ENCODE assay signal across 8 cellular contexts in the genomic region with DNA sequence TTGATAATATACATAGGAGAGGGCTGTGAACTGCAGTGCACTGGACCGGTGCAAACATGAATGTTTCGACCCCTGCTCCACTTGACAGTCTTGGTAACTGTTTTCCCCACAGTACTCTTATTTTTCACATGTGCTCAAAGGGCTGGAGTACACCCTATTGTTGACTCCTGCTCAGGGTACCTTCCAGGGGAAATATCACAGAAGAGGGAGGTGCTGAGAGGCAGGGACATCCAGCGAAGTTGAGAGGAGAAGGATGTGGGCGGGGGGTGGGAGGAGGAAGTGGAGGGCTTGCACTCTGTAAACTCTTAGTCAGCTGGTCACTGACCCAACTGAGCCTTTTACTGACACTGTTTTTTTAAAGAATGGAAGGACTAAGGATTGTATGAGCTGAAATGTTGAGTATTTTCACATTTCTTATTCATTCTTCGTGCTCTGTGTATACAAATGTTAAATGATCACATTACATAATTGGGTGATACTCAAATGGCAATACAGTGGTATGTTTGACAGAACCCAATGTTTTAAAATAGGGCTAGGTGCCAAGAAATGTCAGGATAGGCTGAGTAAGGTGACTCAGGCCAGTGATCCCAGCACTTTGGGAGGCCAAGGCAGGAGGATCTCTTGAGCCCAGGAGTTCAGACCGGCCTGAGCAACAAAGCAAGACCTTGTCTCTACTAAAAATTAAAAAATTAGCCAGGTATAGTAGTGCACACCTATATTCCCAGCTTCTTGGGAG. TPM values are rescaled to one million over a fixed set of nuclear protein-coding genes. Genes with fewer than 3 reads are reported as not detected.
DNase-seq lines count a peak whose midpoint lies in the region; ATAC-seq, FAIRE-seq and TF ChIP-seq lines count a peak whose summit lies in the region.

No MANE protein-coding gene starts in this region.

- peaks cover 37 to 40% of the 10 kb centered on the region in 2 donors for H3K36me3 Mint-ChIP-seq in CD14-positive monocyte

- H3K27me3 ChIP-seq in Peyer's patch (no peaks in the 10 kb centered on the region), gastroesophageal sphincter (no peaks in the 10 kb centered on the region)

- H3K4me1 ChIP-seq in Peyer's patch (peaks cover 0 to 63% (median 13%) of the 10 kb centered on the region in 4 donors), gastroesophageal sphincter (peaks cover 3 to 95% (median 32%) of the 10 kb centered on the region in 3 donors)

- no peak for FAIRE-seq in H54 (lab: Jason Lieb, UNC)

- H3K27ac Mint-ChIP-seq in CD14-positive monocyte = peak overlapping the region; percentile 97 to 100 (median 99)
- peak overlapping the region; percentile 68 to 96 for H3K27ac Mint-ChIP-seq in stimulated activated naive CD8-positive, alpha-beta T cell treated with anti-CD3 and anti-CD28 coated beads, Interleukin-15, amount 100 ng/mL, for 72 hours

- TF ChIP-seq POLR2A in H54 (IDR thresholded peaks at IDR 0.05; ENCODE audit: low read depth, low read length) (no peak), Peyer's patch (IDR thresholded peaks at IDR 0.05) (no peak), gastroesophageal sphincter (IDR thresholded peaks at IDR 0.05) (no peak)

- DNase-seq in CD14-positive monocyte (ENCODE audit: low spot score) (no peak), H54 (ENCODE audit: insufficient read length, low spot score) (peak; percentile 40), Peyer's patch (no peak), hippocampal formation (lab: John Stamatoyannopoulos, UW) (no peak)
- no peak for DNase-seq in stimulated activated naive CD8-positive, alpha-beta T cell treated with anti-CD3 and anti-CD28 coated beads, Interleukin-15, amount 100 ng/mL, for 72 hours

- H3K9me3 ChIP-seq in Peyer's patch = no peaks in the 10 kb centered on the region
- no peaks in the 10 kb centered on the region for H3K9me3 ChIP-seq in gastroesophageal sphincter

- TF ChIP-seq CTCF in CD14-positive monocyte (IDR thresholded peaks at IDR 0.05) (no peak), Peyer's patch (IDR thresholded peaks at IDR 0.05) (no peak), gastroesophageal sphincter (IDR thresholded peaks at IDR 0.05) (no peak)

- no peak for ATAC-seq in gastroesophageal sphincter
- ATAC-seq in stimulated activated naive CD8-positive, alpha-beta T cell treated with anti-CD3 and anti-CD28 coated beads, Interleukin-15, amount 100 ng/mL, for 72 hours = peak; percentile 54
- ATAC-seq in GM21717 (IDR thresholded peaks at IDR 0.05; ENCODE audit: unreplicated experiment) = no peak
- ATAC-seq in GM19452 (IDR thresholded peaks at IDR 0.05; ENCODE audit: unreplicated experiment) = no peak

- no peaks in the 10 kb centered on the region for H3K27me3 Mint-ChIP-seq in CD14-positive monocyte (ENCODE audit: low read depth in 3 of 3)
- H3K27me3 Mint-ChIP-seq in stimulated activated naive CD8-positive, alpha-beta T cell treated with anti-CD3 and anti-CD28 coated beads, Interleukin-15, amount 100 ng/mL, for 72 hours = no peaks in the 10 kb centered on the region

- no peak for TF ChIP-seq EP300 in gastroesophageal sphincter (IDR thresholded peaks at IDR 0.05)

- H3K4me3 Mint-ChIP-seq in CD14-positive monocyte = peak overlapping the region; percentile 59 to 86
- peak overlapping the region; percentile 79 to 84 for H3K4me3 Mint-ChIP-seq in stimulated activated naive CD8-positive, alpha-beta T cell treated with anti-CD3 and anti-CD28 coated beads, Interleukin-15, amount 100 ng/mL, for 72 hours

- peaks cover 86% of the 10 kb centered on the region for H3K4me1 Mint-ChIP-seq in CD14-positive monocyte
- H3K4me1 Mint-ChIP-seq in stimulated activated naive CD8-positive, alpha-beta T cell treated with anti-CD3 and anti-CD28 coated beads, Interleukin-15, amount 100 ng/mL, for 72 hours = peaks cover 100% of the 10 kb centered on the region

- peaks cover 0 to 2% (median 0%) of the 10 kb centered on the region in 7 donors for H3K9me3 Mint-ChIP-seq in CD14-positive monocyte
- no peaks in the 10 kb centered on the region for H3K9me3 Mint-ChIP-seq in stimulated activated naive CD8-positive, alpha-beta T cell treated with anti-CD3 and anti-CD28 coated beads, Interleukin-15, amount 100 ng/mL, for 72 hours

- H3K36me3 ChIP-seq in Peyer's patch (no peaks in the 10 kb centered on the region), gastroesophageal sphincter (peaks cover 0 to 9% of the 10 kb centered on the region in 2 donors)

- no peak overlapping the region for H3K4me3 ChIP-seq in Peyer's patch
- H3K4me3 ChIP-seq in gastroesophageal sphincter = no peak overlapping the region

- H3K27ac ChIP-seq in Peyer's patch (peak overlapping the region; percentile 54 to 72 (median 65)), gastroesophageal sphincter (peak overlapping the region; percentile 24 to 59 (median 48))

- WGBS in gastroesophageal sphincter (ENCODE audit: low coverage in 1 of 2), 2 donors = 47% methylated on average over 6 of the region's 6 CpGs; no CpG with 5 or more reads in 1 of the 2 donors

- intact Hi-C loops in CD14-positive monocyte (cut with micrococcal nuclease) = loop anchor here in 1 of 2 donors (1.0 to 10.0 kb wide), 3 partner anchors 8 to 150 kb away; partner anchors contain the start of genes COA5 and UNC50

RNA-seq across cellular contexts. Expression of gene INPP4A, which starts 10.0 kb away (rescaled TPM):
- 10 to 100 TPM; 13.7 to 20.7 TPM for polyA plus RNA-seq in CD14-positive monocyte
- total RNA-seq in Peyer's patch = 10 to 100 TPM; 15.6 to 78.4 (median 27.4) TPM
- 10 to 100 TPM; 30.2 to 45.1 (median 37.8) TPM for total RNA-seq in gastroesophageal sphincter
